Comparison of ENCODE assay signal across 1 cellular context in genomic region chr6:43053545-43054205, GRCh38.
TF ChIP-seq lines count a peak whose summit lies in the region.

TSS of gene CUL7 (minus strand) at chr6:43053851. CDS start at chr6:43052788, 1,063 bp downstream.

TF ChIP-seq in HEK293, 187 proteins besides CTCF, POLR2A, EP300 and RAD21 (continued from another document and continues in another):
- TF ChIP-seq ZNF26 (tag by site-specific recombination; IDR thresholded peaks at IDR 0.05) (no peak), ZFHX2 (tag by site-specific recombination; conservative IDR thresholded peaks at IDR 0.05) (no peak), ZNF692 (tag by site-specific recombination; IDR thresholded peaks at IDR 0.05) (peak; percentile 100), ZNF449 (tag by site-specific recombination; IDR thresholded peaks at IDR 0.05) (no peak), ZNF549 (tag by site-specific recombination; IDR thresholded peaks at IDR 0.05) (no peak), REST (tag by site-specific recombination; IDR thresholded peaks at IDR 0.05) (0 out of 2 replicates have a peak, but pooled peaks have one; percentile 9), ZNF529 (tag by site-specific recombination; IDR thresholded peaks at IDR 0.05; ENCODE audit: insufficient replicate concordance) (no peak), ZNF121 (tag by site-specific recombination; IDR thresholded peaks at IDR 0.05) (peak; percentile 42; the same call in 1 of the 2 replicates), ZNF558 (tag by site-specific recombination; IDR thresholded peaks at IDR 0.05) (no peak), ZNF280D (tag by site-specific recombination; IDR thresholded peaks at IDR 0.05) (no peak), ZNF184 (tag by site-specific recombination; IDR thresholded peaks at IDR 0.05) (no peak), ZNF362 (tag by site-specific recombination; IDR thresholded peaks at IDR 0.05) (no peak), ZNF112 (tag by site-specific recombination; IDR thresholded peaks at IDR 0.05) (no peak), ZEB2 (tag by site-specific recombination; IDR thresholded peaks at IDR 0.05) (peak; percentile 92), ZBTB8A (tag by site-specific recombination; IDR thresholded peaks at IDR 0.05) (no peak; the same call in none of the 2 replicates), ZNF266 (tag by site-specific recombination; IDR thresholded peaks at IDR 0.05; ENCODE audit: low read depth) (no peak), ZNF132 (tag by site-specific recombination; IDR thresholded peaks at IDR 0.05; ENCODE audit: borderline replicate concordance) (no peak), PRDM6 (tag by site-specific recombination; IDR thresholded peaks at IDR 0.05) (no peak), ZNF701 (tag by site-specific recombination; IDR thresholded peaks at IDR 0.05) (no peak), ZBTB17 (tag by site-specific recombination; IDR thresholded peaks at IDR 0.05) (peak; percentile 59), ZNF473 (tag by site-specific recombination; IDR thresholded peaks at IDR 0.05) (no peak), ZNF37A (tag by site-specific recombination; IDR thresholded peaks at IDR 0.05) (no peak), SALL2 (tag by site-specific recombination; IDR thresholded peaks at IDR 0.05; ENCODE audit: borderline replicate concordance) (no peak), ZNF335 (tag by site-specific recombination; conservative IDR thresholded peaks at IDR 0.05) (peak; percentile 87), ZNF624 (tag by site-specific recombination; IDR thresholded peaks at IDR 0.05) (no peak), ZSCAN16 (tag by site-specific recombination; IDR thresholded peaks at IDR 0.05) (peak; percentile 15; the same call in 1 of the 2 replicates), ZIC2 (tag by site-specific recombination; IDR thresholded peaks at IDR 0.05) (peak; percentile 55), ZNF311 (tag by site-specific recombination; IDR thresholded peaks at IDR 0.05; ENCODE audit: borderline replicate concordance) (no peak), ZNF280C (tag by site-specific recombination; IDR thresholded peaks at IDR 0.05) (no peak), ZNF341 (tag by site-specific recombination; IDR thresholded peaks at IDR 0.05; ENCODE audit: low read depth) (peak; percentile 76), ATF2 (tag by site-specific recombination; IDR thresholded peaks at IDR 0.05; ENCODE audit: low read depth) (no peak), ZNF777 (tag by site-specific recombination; IDR thresholded peaks at IDR 0.05; ENCODE audit: borderline replicate concordance) (no peak; the same call in 1 of the 2 replicates), SCRT2 (tag by site-specific recombination; IDR thresholded peaks at IDR 0.05) (no peak), ZNF433 (tag by site-specific recombination; IDR thresholded peaks at IDR 0.05; ENCODE audit: low read depth) (no peak), ZBTB48 (tag by site-specific recombination; IDR thresholded peaks at IDR 0.05) (peak; percentile 96), ZFP3 (tag by site-specific recombination; IDR thresholded peaks at IDR 0.05; ENCODE audit: low read depth) (no peak), REPIN1 (tag by site-specific recombination; IDR thresholded peaks at IDR 0.05; ENCODE audit: low read depth) (no peak), ZNF274 (IDR thresholded peaks at IDR 0.05; ENCODE audit: low read length) (no peak), ZNF274 (tag by site-specific recombination; IDR thresholded peaks at IDR 0.05; ENCODE audit: borderline replicate concordance) (no peak), ZSCAN4 (tag by site-specific recombination; IDR thresholded peaks at IDR 0.05) (peak; percentile 40), ZNF302 (tag by site-specific recombination; IDR thresholded peaks at IDR 0.05; ENCODE audit: low read depth) (no peak)
